In the genomic region with DNA sequence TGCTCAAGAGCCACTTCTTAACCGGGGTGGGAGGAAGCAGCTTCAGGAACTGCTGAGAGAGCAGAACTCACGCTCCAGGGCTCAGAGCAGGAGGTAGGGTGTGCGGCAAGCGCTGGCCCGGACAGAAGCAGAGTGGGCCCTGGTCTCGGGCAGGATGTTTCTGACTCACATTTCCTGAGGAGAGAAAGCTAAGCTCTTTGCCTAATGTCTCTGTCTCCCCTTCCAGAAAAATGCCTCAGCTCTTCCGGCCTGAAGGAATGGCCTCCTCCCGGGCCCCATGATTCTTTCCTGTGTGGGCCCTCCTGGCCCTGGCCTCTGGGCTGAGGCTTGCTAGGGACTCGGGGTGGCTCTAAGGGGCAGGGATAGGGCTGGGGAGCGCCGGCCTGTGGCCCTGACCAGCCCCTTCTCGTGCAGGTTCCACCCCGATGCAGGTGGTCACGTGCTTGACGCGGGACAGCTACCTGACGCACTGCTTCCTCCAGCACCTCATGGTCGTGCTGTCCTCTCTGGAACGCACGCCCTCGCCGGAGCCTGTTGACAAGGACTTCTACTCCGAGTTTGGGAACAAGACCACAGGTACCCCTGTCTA, we compare ENCODE assay signal across 12 cellular contexts. TPM values are rescaled to one million over a fixed set of nuclear protein-coding genes. Genes with fewer than 3 reads are reported as not detected.
A peak's percentile ranks its signal among the peaks of the same experiment; 100 is the strongest.
DNase-seq lines count a peak whose midpoint lies in the region; ATAC-seq and TF ChIP-seq lines count a peak whose summit lies in the region.
"Had no signal": no experiment of that assay in that cellular context is flagged by ENCODE, and none has a peak within 500 bp of the region (broad histone marks: within the 10 kb centered on the region; RNA-seq: fewer than 3 reads in every experiment).

No MANE protein-coding gene starts in this region.

- ATAC-seq in activated CD8-positive, alpha-beta T cell treated with anti-CD3 and anti-CD28 coated beads, Interleukin-2, amount 10 ng/mL, durations not matched to agents 7 days and 5 days: no peak
- ATAC-seq in activated CD8-positive, alpha-beta T cell treated with anti-CD3 and anti-CD28 coated beads for 36 hours: no peak
- ATAC-seq in naive thymus-derived CD4-positive, alpha-beta T cell: peak; percentile 64
- peak; percentile 37 for ATAC-seq in upper lobe of right lung
- ATAC-seq: PC-3 had no signal

- no peak overlapping the region for H3K27ac ChIP-seq in naive thymus-derived CD4-positive, alpha-beta T cell (ENCODE audit: low read depth, low read length)
- peak overlapping the region; percentile 76 for H3K27ac ChIP-seq in upper lobe of right lung
- H3K27ac ChIP-seq in SJCRH30: no peak overlapping the region
- H3K27ac ChIP-seq: VCaP had no signal

- CTCF ChIA-PET in activated CD8-positive, alpha-beta T cell treated with anti-CD3 and anti-CD28 coated beads, Interleukin-2, amount 10 ng/mL, durations not matched to agents 7 days and 5 days (lab: Charles Lee): no interaction called here
- CTCF ChIA-PET in activated CD8-positive, alpha-beta T cell treated with anti-CD3 and anti-CD28 coated beads for 36 hours (lab: Charles Lee): interaction anchor here (1.2 kb wide), 2 partner anchors 8 to 45 kb away, joined by 3 read pairs; no protein-coding TSS in a partner anchor
- CTCF ChIA-PET in naive thymus-derived CD4-positive, alpha-beta T cell (lab: Charles Lee): no interaction called here
- CTCF ChIA-PET in HEK293T (lab: Yijun Ruan, JAX): interaction anchor here (0.6 to 0.9 kb wide), 2 partner anchors 9 to 270 kb away, joined by 3 read pairs; no protein-coding TSS in a partner anchor

- no peak overlapping the region for H3K4me3 Mint-ChIP-seq in activated CD8-positive, alpha-beta T cell treated with anti-CD3 and anti-CD28 coated beads, Interleukin-2, amount 10 ng/mL, durations not matched to agents 7 days and 5 days
- H3K4me3 Mint-ChIP-seq in activated CD8-positive, alpha-beta T cell treated with anti-CD3 and anti-CD28 coated beads for 36 hours: no peak overlapping the region
- no peak overlapping the region for H3K4me3 Mint-ChIP-seq in naive thymus-derived CD4-positive, alpha-beta T cell

- peaks cover 2% of the 10 kb centered on the region for H3K4me1 Mint-ChIP-seq in activated CD8-positive, alpha-beta T cell treated with anti-CD3 and anti-CD28 coated beads, Interleukin-2, amount 10 ng/mL, durations not matched to agents 7 days and 5 days (ENCODE audit: low read depth)
- no peaks in the 10 kb centered on the region for H3K4me1 Mint-ChIP-seq in activated CD8-positive, alpha-beta T cell treated with anti-CD3 and anti-CD28 coated beads for 36 hours (ENCODE audit: low read depth)
- peaks cover 0 to 9% (median 0%) of the 10 kb centered on the region in 7 donors for H3K4me1 Mint-ChIP-seq in naive thymus-derived CD4-positive, alpha-beta T cell

- DNase-seq in activated CD8-positive, alpha-beta T cell treated with anti-CD3 and anti-CD28 coated beads, Interleukin-2, amount 10 ng/mL, durations not matched to agents 7 days and 5 days: no peak
- no peak for DNase-seq in activated CD8-positive, alpha-beta T cell treated with anti-CD3 and anti-CD28 coated beads for 36 hours
- DNase-seq in globus pallidus (ENCODE audit: low spot score): peak; percentile 23
- no peak for DNase-seq in naive thymus-derived CD4-positive, alpha-beta T cell
- no peak for DNase-seq in upper lobe of right lung
- DNase-seq in HEK293T (ENCODE audit: extremely low spot score): no peak
- DNase-seq in stimulated activated naive CD4-positive, alpha-beta T cell (lab: John Stamatoyannopoulos, UW): no peak
- no peak for DNase-seq in SJCRH30
- DNase-seq: DMS79, NCI-H187 treated with DMSO at 0.1 percent for 48 hours, PC-3 had no signal

- H3K36me3 ChIP-seq in naive thymus-derived CD4-positive, alpha-beta T cell (ENCODE audit: control insufficient read depth in 2 of 3, insufficient read depth in 3 of 3, low read length in 3 of 3): peaks cover 0 to 73% (median 0%) of the 10 kb centered on the region in 3 experiments
- H3K36me3 ChIP-seq in upper lobe of right lung: peaks cover 71% of the 10 kb centered on the region
- peaks cover 22% of the 10 kb centered on the region for H3K36me3 ChIP-seq in SJCRH30

- POLR2A ChIA-PET in activated CD8-positive, alpha-beta T cell treated with anti-CD3 and anti-CD28 coated beads, Interleukin-2, amount 10 ng/mL, durations not matched to agents 7 days and 5 days (lab: Charles Lee): no interaction called here
- POLR2A ChIA-PET in activated CD8-positive, alpha-beta T cell treated with anti-CD3 and anti-CD28 coated beads for 36 hours (lab: Charles Lee): interaction anchor here (1.7 kb wide), 1 partner anchor 34 kb away, joined by 4 read pairs; no protein-coding TSS in a partner anchor
- POLR2A ChIA-PET in naive thymus-derived CD4-positive, alpha-beta T cell (lab: Charles Lee): no interaction called here
- POLR2A ChIA-PET in HEK293T (lab: Yijun Ruan, JAX): no interaction called here

- no peaks in the 10 kb centered on the region for H3K27me3 ChIP-seq in naive thymus-derived CD4-positive, alpha-beta T cell (ENCODE audit: control insufficient read depth in 2 of 2, insufficient read depth in 2 of 2, low read length in 2 of 2)
- H3K27me3 ChIP-seq in upper lobe of right lung: no peaks in the 10 kb centered on the region
- H3K27me3 ChIP-seq in SJCRH30: no peaks in the 10 kb centered on the region

- TF ChIP-seq CTCF in activated CD8-positive, alpha-beta T cell treated with anti-CD3 and anti-CD28 coated beads for 36 hours (IDR thresholded peaks at IDR 0.05): no peak
- no peak for TF ChIP-seq CTCF in upper lobe of right lung (IDR thresholded peaks at IDR 0.05)

- no peaks in the 10 kb centered on the region for H3K27me3 Mint-ChIP-seq in activated CD8-positive, alpha-beta T cell treated with anti-CD3 and anti-CD28 coated beads, Interleukin-2, amount 10 ng/mL, durations not matched to agents 7 days and 5 days (ENCODE audit: low read depth)
- H3K27me3 Mint-ChIP-seq in activated CD8-positive, alpha-beta T cell treated with anti-CD3 and anti-CD28 coated beads for 36 hours: no peaks in the 10 kb centered on the region
- H3K27me3 Mint-ChIP-seq in naive thymus-derived CD4-positive, alpha-beta T cell: no peaks in the 10 kb centered on the region

- intact Hi-C loops in activated CD8-positive, alpha-beta T cell treated with anti-CD3 and anti-CD28 coated beads for 36 hours (cut with micrococcal nuclease): no loop called here
- intact Hi-C loops in naive thymus-derived CD4-positive, alpha-beta T cell (cut with micrococcal nuclease): no loop called here
- intact Hi-C loops in upper lobe of right lung (cut with DNase I): no loop called here

- H3K9me3 Mint-ChIP-seq in activated CD8-positive, alpha-beta T cell treated with anti-CD3 and anti-CD28 coated beads, Interleukin-2, amount 10 ng/mL, durations not matched to agents 7 days and 5 days (ENCODE audit: insufficient read depth): no peaks in the 10 kb centered on the region
- H3K9me3 Mint-ChIP-seq in activated CD8-positive, alpha-beta T cell treated with anti-CD3 and anti-CD28 coated beads for 36 hours: no peaks in the 10 kb centered on the region
- no peaks in the 10 kb centered on the region for H3K9me3 Mint-ChIP-seq in naive thymus-derived CD4-positive, alpha-beta T cell

- no peaks in the 10 kb centered on the region for H3K9me3 ChIP-seq in naive thymus-derived CD4-positive, alpha-beta T cell (ENCODE audit: control insufficient read depth in 2 of 3, low read length in 3 of 3)
- H3K9me3 ChIP-seq in upper lobe of right lung (no peaks in the 10 kb centered on the region), SJCRH30 (replicated peaks) (no peaks in the 10 kb centered on the region)

- peak overlapping the region; percentile 15 for H3K27ac Mint-ChIP-seq in activated CD8-positive, alpha-beta T cell treated with anti-CD3 and anti-CD28 coated beads, Interleukin-2, amount 10 ng/mL, durations not matched to agents 7 days and 5 days
- no peak overlapping the region for H3K27ac Mint-ChIP-seq in activated CD8-positive, alpha-beta T cell treated with anti-CD3 and anti-CD28 coated beads for 36 hours
- H3K27ac Mint-ChIP-seq in naive thymus-derived CD4-positive, alpha-beta T cell: no peak overlapping the region

- H3K4me3 ChIP-seq in naive thymus-derived CD4-positive, alpha-beta T cell (ENCODE audit: low read length): no peak overlapping the region
- no peak overlapping the region for H3K4me3 ChIP-seq in upper lobe of right lung
- no peak overlapping the region for H3K4me3 ChIP-seq in SJCRH30

- H3K36me3 Mint-ChIP-seq in activated CD8-positive, alpha-beta T cell treated with anti-CD3 and anti-CD28 coated beads, Interleukin-2, amount 10 ng/mL, durations not matched to agents 7 days and 5 days (ENCODE audit: low read depth): peaks cover 19% of the 10 kb centered on the region
- peaks cover 14% of the 10 kb centered on the region for H3K36me3 Mint-ChIP-seq in activated CD8-positive, alpha-beta T cell treated with anti-CD3 and anti-CD28 coated beads for 36 hours (ENCODE audit: low read depth)
- peaks cover 0 to 25% (median 2%) of the 10 kb centered on the region in 5 donors for H3K36me3 Mint-ChIP-seq in naive thymus-derived CD4-positive, alpha-beta T cell

- H3K4me1 ChIP-seq in naive thymus-derived CD4-positive, alpha-beta T cell (ENCODE audit: control insufficient read depth in 2 of 2, insufficient read depth in 2 of 2, low read length in 2 of 2): no peaks in the 10 kb centered on the region
- H3K4me1 ChIP-seq in upper lobe of right lung (peaks cover 39% of the 10 kb centered on the region), SJCRH30 (no peaks in the 10 kb centered on the region)

RNA-seq across cellular contexts. Expression of a gene that starts 4.1 kb away (rescaled TPM):
- under 1 TPM in 1 of 2 experiments, not detected in 1; 0.05 TPM for total RNA-seq in activated CD8-positive, alpha-beta T cell treated with anti-CD3 and anti-CD28 coated beads, Interleukin-2, amount 10 ng/mL, durations not matched to agents 7 days and 5 days
- under 1 TPM; 0.09 to 0.20 TPM for total RNA-seq in activated CD8-positive, alpha-beta T cell treated with anti-CD3 and anti-CD28 coated beads for 36 hours
- total RNA-seq in naive thymus-derived CD4-positive, alpha-beta T cell: 100 to 1,000 TPM in 1 of 5 experiments, 10 to 100 TPM in 3, under 1 TPM in 1; 0.27 to 122 (median 26.1) TPM
- polyA plus RNA-seq in naive thymus-derived CD4-positive, alpha-beta T cell: not detected
- total RNA-seq in upper lobe of right lung: 152 TPM
- total RNA-seq in SJCRH30 (2014; rRNA removed; shearing (Covaris generic)): not detected in 2 replicates

RNA-seq across cellular contexts. Expression of a gene that starts 35.6 kb away (rescaled TPM):
- 10 to 100 TPM; 77.2 to 82.6 TPM for total RNA-seq in activated CD8-positive, alpha-beta T cell treated with anti-CD3 and anti-CD28 coated beads, Interleukin-2, amount 10 ng/mL, durations not matched to agents 7 days and 5 days
- total RNA-seq in activated CD8-positive, alpha-beta T cell treated with anti-CD3 and anti-CD28 coated beads for 36 hours: 10 to 100 TPM; 57.1 to 57.4 TPM
- 100 to 1,000 TPM in 4 of 5 experiments, 10 to 100 TPM in 1; 86.8 to 210 (median 162) TPM for total RNA-seq in naive thymus-derived CD4-positive, alpha-beta T cell
- 10 to 100 TPM; 21.4 to 35.0 TPM for polyA plus RNA-seq in naive thymus-derived CD4-positive, alpha-beta T cell
- 94.6 TPM for total RNA-seq in upper lobe of right lung
- total RNA-seq in SJCRH30 (2014; rRNA removed; shearing (Covaris generic)): 32.8 and 43.5 TPM in 2 replicates

RNA-seq across cellular contexts. Expression of a gene that starts 37.2 kb away (rescaled TPM):
- 1 to 10 TPM in 1 of 2 experiments, under 1 TPM in 1; 0.84 to 2.1 TPM for total RNA-seq in activated CD8-positive, alpha-beta T cell treated with anti-CD3 and anti-CD28 coated beads, Interleukin-2, amount 10 ng/mL, durations not matched to agents 7 days and 5 days
- total RNA-seq in activated CD8-positive, alpha-beta T cell treated with anti-CD3 and anti-CD28 coated beads for 36 hours: 1 to 10 TPM; 4.8 to 5.9 TPM
- total RNA-seq in naive thymus-derived CD4-positive, alpha-beta T cell: 1 to 10 TPM; 2.2 to 8.4 (median 6.5) TPM
- 1 to 10 TPM in 1 of 2 donors, under 1 TPM in 1; 0.73 to 1.5 TPM for polyA plus RNA-seq in naive thymus-derived CD4-positive, alpha-beta T cell
- total RNA-seq in upper lobe of right lung: 88.9 TPM
- 8.5 and 10.5 TPM in 2 replicates for total RNA-seq in SJCRH30 (2014; rRNA removed; shearing (Covaris generic))

RNA-seq across cellular contexts. Expression of a gene that starts 42.6 kb away (rescaled TPM):
- total RNA-seq in activated CD8-positive, alpha-beta T cell treated with anti-CD3 and anti-CD28 coated beads, Interleukin-2, amount 10 ng/mL, durations not matched to agents 7 days and 5 days: 10 to 100 TPM; 52.8 to 53.1 TPM
- total RNA-seq in activated CD8-positive, alpha-beta T cell treated with anti-CD3 and anti-CD28 coated beads for 36 hours: 10 to 100 TPM; 53.8 to 61.7 TPM
- 10 to 100 TPM in 1 of 5 experiments, 1 to 10 TPM in 4; 2.1 to 23.0 (median 3.9) TPM for total RNA-seq in naive thymus-derived CD4-positive, alpha-beta T cell
- 1 to 10 TPM in 1 of 2 donors, not detected in 1; 1.3 TPM for polyA plus RNA-seq in naive thymus-derived CD4-positive, alpha-beta T cell
- 39.7 TPM for total RNA-seq in upper lobe of right lung
- total RNA-seq in SJCRH30 (2014; rRNA removed; shearing (Covaris generic)): 140 and 152 TPM in 2 replicates

RNA-seq across cellular contexts. Expression of a gene that starts 45.4 kb away (rescaled TPM):
- 10 to 100 TPM in 1 of 2 experiments, 1 to 10 TPM in 1; 9.0 to 15.1 TPM for total RNA-seq in activated CD8-positive, alpha-beta T cell treated with anti-CD3 and anti-CD28 coated beads, Interleukin-2, amount 10 ng/mL, durations not matched to agents 7 days and 5 days
- 10 to 100 TPM; 14.0 to 20.5 TPM for total RNA-seq in activated CD8-positive, alpha-beta T cell treated with anti-CD3 and anti-CD28 coated beads for 36 hours
- total RNA-seq in naive thymus-derived CD4-positive, alpha-beta T cell: 10 to 100 TPM in 3 of 5 experiments, 1 to 10 TPM in 2; 5.4 to 11.9 (median 10.7) TPM
- 10 to 100 TPM; 24.3 to 28.2 TPM for polyA plus RNA-seq in naive thymus-derived CD4-positive, alpha-beta T cell
- 16.6 TPM for total RNA-seq in upper lobe of right lung
- 12.7 and 13.2 TPM in 2 replicates for total RNA-seq in SJCRH30 (2014; rRNA removed; shearing (Covaris generic))

Comparison
In these comparisons a context has a peak if more than half of its experiments do, and no peak if none do; other contexts are left out.
1. CTCF ChIA-PET loops: an anchor here in activated CD8-positive, alpha-beta T cell treated with anti-CD3 and anti-CD28 coated beads for 36 hours (1.2 kb wide) and HEK293T (0.6 to 0.9 kb wide); none called in activated CD8-positive, alpha-beta T cell treated with anti-CD3 and anti-CD28 coated beads, Interleukin-2, amount 10 ng/mL, durations not matched to agents 7 days and 5 days and naive thymus-derived CD4-positive, alpha-beta T cell.
2. ATAC-seq: peak in naive thymus-derived CD4-positive, alpha-beta T cell (single experiment) and upper lobe of right lung (single experiment); none in activated CD8-positive, alpha-beta T cell treated with anti-CD3 and anti-CD28 coated beads, Interleukin-2, amount 10 ng/mL, durations not matched to agents 7 days and 5 days (single experiment) and activated CD8-positive, alpha-beta T cell treated with anti-CD3 and anti-CD28 coated beads for 36 hours (single experiment).